Comparison of ENCODE assay signal across 17 cellular contexts in genomic region chr1:180002437-180002836, GRCh38.
"Had no signal": no experiment of that assay in that cellular context is flagged by ENCODE, and none has a peak within 500 bp of the region (broad histone marks: within the 10 kb centered on the region; RNA-seq: fewer than 3 reads in every experiment).

No MANE protein-coding gene starts in this region.

- H3K27ac ChIP-seq: sigmoid colon, stomach, VCaP had no signal

- H3K4me1 Mint-ChIP-seq: activated naive CD4-positive, alpha-beta T cell treated with anti-CD3 and anti-CD28 coated beads, Interleukin-2, amount 10 ng/mL, durations not matched to agents 7 days and 5 days; brain; nephron progenitor cell had no signal

- H3K27ac Mint-ChIP-seq: activated CD8-positive, alpha-beta T cell treated with anti-CD3 and anti-CD28 coated beads, Interleukin-2, amount 10 ng/mL, durations not matched to agents 7 days and 5 days; activated naive CD4-positive, alpha-beta T cell treated with anti-CD3 and anti-CD28 coated beads, Interleukin-2, amount 10 ng/mL, durations not matched to agents 7 days and 5 days; activated T-helper 2 cell treated with anti-CD3 and anti-CD28 coated beads, Interferon-gamma antibody, Interleukin-2, Interleukin-4, amounts not matched to agents 10 μg/mL and 5 μg/mL and 100 μg/mL, durations not matched to agents 14 hours and 24 hours and 36 hours; nephron progenitor cell had no signal

- H3K27me3 ChIP-seq: gastroesophageal sphincter, sigmoid colon, stomach had no signal

- FAIRE-seq: colon had no signal

- ATAC-seq: activated CD8-positive, alpha-beta T cell treated with anti-CD3 and anti-CD28 coated beads, Interleukin-2, amount 10 ng/mL, durations not matched to agents 7 days and 5 days; gastroesophageal sphincter; left ventricle myocardium superior had no signal

- H3K4me3 ChIP-seq: gastroesophageal sphincter, sigmoid colon, stomach, thoracic aorta had no signal

- H3K9me3 ChIP-seq: gastroesophageal sphincter, sigmoid colon, stomach, thoracic aorta had no signal

- H3K27me3 Mint-ChIP-seq: activated naive CD4-positive, alpha-beta T cell treated with anti-CD3 and anti-CD28 coated beads, Interleukin-2, amount 10 ng/mL, durations not matched to agents 7 days and 5 days; brain had no signal

- DNase-seq: activated CD4-positive, alpha-beta T cell treated with anti-CD3 and anti-CD28 coated beads for 48 hours; activated CD8-positive, alpha-beta T cell treated with anti-CD3 and anti-CD28 coated beads, Interleukin-2, amount 10 ng/mL, durations not matched to agents 7 days and 5 days; activated naive CD4-positive, alpha-beta T cell treated with anti-CD3 and anti-CD28 coated beads, Interleukin-2, amount 10 ng/mL, durations not matched to agents 7 days and 5 days; amniotic stem cell; islet precursor cell; left ventricle myocardium superior; nephron progenitor cell; sigmoid colon; stimulated activated CD4-positive, alpha-beta T cell treated with anti-CD3 and anti-CD28 coated beads, Interleukin-12 subunit alpha, Interleukin-12 subunit beta, amount 100 ng/mL, for 4 hours; stomach; T-helper 9 cell had no signal

- H3K4me3 Mint-ChIP-seq: activated CD8-positive, alpha-beta T cell treated with anti-CD3 and anti-CD28 coated beads, Interleukin-2, amount 10 ng/mL, durations not matched to agents 7 days and 5 days; activated naive CD4-positive, alpha-beta T cell treated with anti-CD3 and anti-CD28 coated beads, Interleukin-2, amount 10 ng/mL, durations not matched to agents 7 days and 5 days; brain; nephron progenitor cell had no signal
